In the genomic region with DNA sequence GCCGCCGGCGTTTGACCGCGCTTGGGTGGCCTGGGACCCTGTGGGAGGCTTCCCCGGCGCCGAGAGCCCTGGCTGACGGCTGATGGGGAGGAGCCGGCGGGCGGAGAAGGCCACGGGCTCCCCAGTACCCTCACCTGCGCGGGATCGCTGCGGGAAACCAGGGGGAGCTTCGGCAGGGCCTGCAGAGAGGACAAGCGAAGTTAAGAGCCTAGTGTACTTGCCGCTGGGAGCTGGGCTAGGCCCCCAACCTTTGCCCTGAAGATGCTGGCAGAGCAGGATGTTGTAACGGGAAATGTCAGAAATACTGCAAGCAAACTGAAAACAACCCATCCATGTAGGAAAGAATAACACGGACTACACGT, we compare ENCODE assay signal across 8 cellular contexts. TPM values are rescaled to one million over a fixed set of nuclear protein-coding genes. Genes with fewer than 3 reads are reported as not detected.
A peak's percentile ranks its signal among the peaks of the same experiment; 100 is the strongest.
DNase-seq lines count a peak whose midpoint lies in the region; ATAC-seq and TF ChIP-seq lines count a peak whose summit lies in the region.
"Not testable (repeated sequence)": the region's sequence is repeated elsewhere in the genome, so short reads cannot be mapped to it uniquely, and the experiment has no call there.

No MANE protein-coding gene starts in this region.

- H3K36me3 ChIP-seq in CD4-positive, CD25-positive, alpha-beta regulatory T cell (ENCODE audit: control insufficient read depth, insufficient read depth, low read length); RWPE2 (ENCODE audit: low read depth); neural progenitor cell; suprapubic skin: not testable (repeated sequence)

- H3K36me3 Mint-ChIP-seq in CD4-positive, CD25-positive, alpha-beta regulatory T cell; HFFc6 (ENCODE audit: low read depth); activated naive CD4-positive, alpha-beta T cell treated with anti-CD3 and anti-CD28 coated beads, Interleukin-2, amount 10 ng/mL, durations not matched to agents 7 days and 5 days; neural progenitor cell: not testable (repeated sequence)

- not testable (repeated sequence) for H3K9ac ChIP-seq in neural progenitor cell

- H3K4me2 ChIP-seq in neural progenitor cell, result peak overlapping the region; percentile 79

- peaks cover 15% of the 10 kb centered on the region for H3K27me3 Mint-ChIP-seq in CD4-positive, CD25-positive, alpha-beta regulatory T cell
- not testable (repeated sequence) for H3K27me3 Mint-ChIP-seq in HFFc6 (ENCODE audit: insufficient read depth); neural progenitor cell (ENCODE audit: insufficient read depth, low read depth)
- H3K27me3 Mint-ChIP-seq in activated naive CD4-positive, alpha-beta T cell treated with anti-CD3 and anti-CD28 coated beads, Interleukin-2, amount 10 ng/mL, durations not matched to agents 7 days and 5 days, result peaks cover 13% of the 10 kb centered on the region

- H3K4me3 Mint-ChIP-seq in CD4-positive, CD25-positive, alpha-beta regulatory T cell, result peak overlapping the region; percentile 66 to 92 (median 90)
- H3K4me3 Mint-ChIP-seq in HFFc6 (peak overlapping the region; percentile 91), neural progenitor cell (peak overlapping the region; percentile 79)
- peak overlapping the region; percentile 77 for H3K4me3 Mint-ChIP-seq in activated naive CD4-positive, alpha-beta T cell treated with anti-CD3 and anti-CD28 coated beads, Interleukin-2, amount 10 ng/mL, durations not matched to agents 7 days and 5 days

- ATAC-seq in CD4-positive, CD25-positive, alpha-beta regulatory T cell (ENCODE audit: low read depth in 2 of 2), result peak; percentile 9 to 23
- peak; percentile 66 for ATAC-seq in RWPE2 (ENCODE audit: low read depth)
- peak; percentile 38 to 47 for ATAC-seq in right cardiac atrium

- peak overlapping the region; percentile 13 for H3K4me3 ChIP-seq in CD4-positive, CD25-positive, alpha-beta regulatory T cell (ENCODE audit: low read depth, low read length)
- peak overlapping the region; percentile 93 for H3K4me3 ChIP-seq in RWPE2 (ENCODE audit: severe bottlenecking)
- H3K4me3 ChIP-seq in dorsolateral prefrontal cortex, result peak overlapping the region in 57 of 59 donors; percentile 25 to 67 (median 52)
- H3K4me3 ChIP-seq in right cardiac atrium (ENCODE audit: low read length), result peak overlapping the region; percentile 49
- H3K4me3 ChIP-seq in neural progenitor cell, result peak overlapping the region; percentile 52
- peak overlapping the region; percentile 58 for H3K4me3 ChIP-seq in suprapubic skin

- not testable (repeated sequence) for TF ChIP-seq CTCF in HFFc6 (IDR thresholded peaks at IDR 0.05); RWPE2 (IDR thresholded peaks at IDR 0.05; ENCODE audit: poor library complexity, severe bottlenecking); dorsolateral prefrontal cortex (IDR thresholded peaks at IDR 0.05 in 54 of 56, conservative IDR thresholded peaks at IDR 0.05 in 2 of 56; ENCODE audit: low read depth in 1 of 56, partially characterized antibody in 56 of 56); neural progenitor cell (IDR thresholded peaks at IDR 0.05); suprapubic skin (IDR thresholded peaks at IDR 0.05)

- not testable (repeated sequence) for H4K20me1 ChIP-seq in neural progenitor cell (ENCODE audit: low read depth)

- not testable (repeated sequence) for H3K9me3 ChIP-seq in CD4-positive, CD25-positive, alpha-beta regulatory T cell (ENCODE audit: control insufficient read depth in 2 of 2, low read length in 2 of 2); RWPE2 (ENCODE audit: severe bottlenecking); right cardiac atrium (ENCODE audit: control insufficient read depth, low read length); neural progenitor cell (ENCODE audit: low read depth); suprapubic skin

- TF ChIP-seq POLR2A in suprapubic skin (IDR thresholded peaks at IDR 0.05), result not testable (repeated sequence)

- peak overlapping the region; percentile 76 for H2AFZ ChIP-seq in neural progenitor cell (replicated peaks)

- intact Hi-C loops in dorsolateral prefrontal cortex (cut with DNase I); right cardiac atrium (cut with DNase I): not testable (repeated sequence)

- peak overlapping the region; percentile 41 for H3K27ac ChIP-seq in CD4-positive, CD25-positive, alpha-beta regulatory T cell (ENCODE audit: insufficient read depth, low read length, poor library complexity, severe bottlenecking)
- not testable (repeated sequence) for H3K27ac ChIP-seq in RWPE2 (ENCODE audit: poor library complexity, severe bottlenecking); neural progenitor cell
- peak overlapping the region in 45 of 59 donors; percentile 48 to 94 (median 81) for H3K27ac ChIP-seq in dorsolateral prefrontal cortex
- peak overlapping the region; percentile 97 for H3K27ac ChIP-seq in right cardiac atrium (ENCODE audit: low read length)
- peak overlapping the region; percentile 83 for H3K27ac ChIP-seq in suprapubic skin

- under 1% methylated on average over 3 of the region's 23 CpGs for WGBS in right cardiac atrium
- 0% methylated on average over 3 of the region's 23 CpGs for whole genome bisulfite sequencing in suprapubic skin

- H3K4me1 Mint-ChIP-seq in CD4-positive, CD25-positive, alpha-beta regulatory T cell, result peaks cover 0 to 13% (median 3%) of the 10 kb centered on the region in 4 donors
- H3K4me1 Mint-ChIP-seq in HFFc6 (ENCODE audit: low read depth), result peaks cover 10% of the 10 kb centered on the region
- peaks cover 15% of the 10 kb centered on the region for H3K4me1 Mint-ChIP-seq in activated naive CD4-positive, alpha-beta T cell treated with anti-CD3 and anti-CD28 coated beads, Interleukin-2, amount 10 ng/mL, durations not matched to agents 7 days and 5 days
- not testable (repeated sequence) for H3K4me1 Mint-ChIP-seq in neural progenitor cell

- DNase-seq in CD4-positive, CD25-positive, alpha-beta regulatory T cell; HFFc6; RWPE2 (ENCODE audit: low spot score); activated naive CD4-positive, alpha-beta T cell treated with anti-CD3 and anti-CD28 coated beads, Interleukin-2, amount 10 ng/mL, durations not matched to agents 7 days and 5 days; dorsolateral prefrontal cortex; right cardiac atrium; neural progenitor cell (ENCODE audit: low spot score); suprapubic skin (ENCODE audit: low spot score in 2 of 2): not testable (repeated sequence)

- TF ChIP-seq EP300 in suprapubic skin (IDR thresholded peaks at IDR 0.05), result not testable (repeated sequence)

- CTCF ChIA-PET in activated naive CD4-positive, alpha-beta T cell treated with anti-CD3 and anti-CD28 coated beads, Interleukin-2, amount 10 ng/mL, durations not matched to agents 7 days and 5 days (lab: Charles Lee), result not testable (repeated sequence)

- H3K4me1 ChIP-seq in CD4-positive, CD25-positive, alpha-beta regulatory T cell (ENCODE audit: control insufficient read depth, insufficient read depth, low read length, poor library complexity, severe bottlenecking); RWPE2 (ENCODE audit: insufficient read depth, poor library complexity, severe bottlenecking); right cardiac atrium (ENCODE audit: control insufficient read depth, insufficient read depth, low read length); neural progenitor cell; suprapubic skin: not testable (repeated sequence)

- not testable (repeated sequence) for H3K27me3 ChIP-seq in CD4-positive, CD25-positive, alpha-beta regulatory T cell (ENCODE audit: control insufficient read depth, insufficient read depth, low read length); RWPE2 (ENCODE audit: insufficient read depth, poor library complexity, severe bottlenecking); dorsolateral prefrontal cortex; right cardiac atrium (ENCODE audit: control insufficient read depth, insufficient read depth); suprapubic skin
- H3K27me3 ChIP-seq in neural progenitor cell, result peaks cover 38% of the 10 kb centered on the region

- H3K9me3 Mint-ChIP-seq in CD4-positive, CD25-positive, alpha-beta regulatory T cell; HFFc6; activated naive CD4-positive, alpha-beta T cell treated with anti-CD3 and anti-CD28 coated beads, Interleukin-2, amount 10 ng/mL, durations not matched to agents 7 days and 5 days; neural progenitor cell: not testable (repeated sequence)

- not testable (repeated sequence) for H3F3A ChIP-seq in neural progenitor cell (ENCODE audit: low read depth)

- not testable (repeated sequence) for H3K79me2 ChIP-seq in neural progenitor cell (ENCODE audit: low read depth)

- peak overlapping the region; percentile 65 to 93 (median 74) for H3K27ac Mint-ChIP-seq in CD4-positive, CD25-positive, alpha-beta regulatory T cell
- H3K27ac Mint-ChIP-seq in HFFc6, result peak overlapping the region; percentile 86
- peak overlapping the region; percentile 94 for H3K27ac Mint-ChIP-seq in activated naive CD4-positive, alpha-beta T cell treated with anti-CD3 and anti-CD28 coated beads, Interleukin-2, amount 10 ng/mL, durations not matched to agents 7 days and 5 days
- not testable (repeated sequence) for H3K27ac Mint-ChIP-seq in neural progenitor cell

RNA-seq across cellular contexts. Expression of gene GOLGA8M, which starts 26.0 kb away (rescaled TPM):
- total RNA-seq in CD4-positive, CD25-positive, alpha-beta regulatory T cell, result 1.1 TPM
- polyA plus RNA-seq in CD4-positive, CD25-positive, alpha-beta regulatory T cell, result not detected
- total RNA-seq in HFFc6 (2021; fragmentation: NEBNext Ultra II Directional; extraction: Animal tissue kit (Norgen Biotek cat#: 25700)), result under 1 TPM in 4 of 6 experiments, not detected in 2; 0.10 to 0.57 (median 0.31) TPM
- total RNA-seq in dorsolateral prefrontal cortex (10 to 100 TPM in 2 of 120 experiments, 1 to 10 TPM in 118; 1.4 to 10.8 (median 4.4) TPM), right cardiac atrium (1 to 10 TPM; 2.3 to 4.0 (median 3.0) TPM), neural progenitor cell (ENCODE audit: low replicate concordance) (not detected in 2 replicates), suprapubic skin (not detected)
- polyA plus RNA-seq in right cardiac atrium, result 0.91 TPM

Comparison
In these comparisons a context has a peak if more than half of its experiments do, and no peak if none do; other contexts are left out.
1. ATAC-seq: peak in every context shown above with its lines; median percentile 66 in RWPE2; 42 in right cardiac atrium; 16 in CD4-positive, CD25-positive, alpha-beta regulatory T cell.
2. H3K4me3 ChIP-seq: peak in every context shown above with its lines; median percentile 93 in RWPE2; 58 in suprapubic skin; 52 in dorsolateral prefrontal cortex; 52 in neural progenitor cell; 49 in right cardiac atrium; 13 in CD4-positive, CD25-positive, alpha-beta regulatory T cell.